Comparison of ENCODE assay signal across 12 cellular contexts in genomic region chr10:93757766-93758509, GRCh38. TPM values are rescaled to one million over a fixed set of nuclear protein-coding genes. Genes with fewer than 3 reads are reported as not detected.
DNase-seq lines count a peak whose midpoint lies in the region; ATAC-seq and TF ChIP-seq lines count a peak whose summit lies in the region.
"Had no signal": no experiment of that assay in that cellular context is flagged by ENCODE, and none has a peak within 500 bp of the region (broad histone marks: within the 10 kb centered on the region; RNA-seq: fewer than 3 reads in every experiment).

TSS of gene LGI1 (plus strand) at chr10:93757936. CDS start at chr10:93758145, 209 bp downstream.

- no peak for TF ChIP-seq POLR2A in ovary (IDR thresholded peaks at IDR 0.05)

- no peak for TF ChIP-seq EP300 in ovary (IDR thresholded peaks at IDR 0.05)

- H3K27me3 Mint-ChIP-seq in glutamatergic neuron (ENCODE audit: unreplicated experiment) = peaks cover 13% of the 10 kb centered on the region

- H3K27ac Mint-ChIP-seq in glutamatergic neuron (ENCODE audit: unreplicated experiment) = peak within 1 kb of the TSS; percentile 99

- H3K27me3 ChIP-seq in BE2C (no peaks in the 10 kb centered on the region), ovary (no peaks in the 10 kb centered on the region)
- H3K27me3 ChIP-seq: BLaER1, brain microvascular endothelial cell had no signal

- H3K4me1 Mint-ChIP-seq in glutamatergic neuron (ENCODE audit: low read depth, unreplicated experiment) = peaks cover 60% of the 10 kb centered on the region

- TF ChIP-seq CTCF in BE2C (IDR thresholded peaks at IDR 0.05; ENCODE audit: low read depth, low read length) (no peak), glutamatergic neuron (IDR thresholded peaks at IDR 0.05; ENCODE audit: partially characterized antibody, unreplicated experiment) (no peak), ovary (IDR thresholded peaks at IDR 0.05) (no peak)

- no peaks in the 10 kb centered on the region for H3K36me3 Mint-ChIP-seq in glutamatergic neuron (ENCODE audit: unreplicated experiment)

- H3K9me3 ChIP-seq in BE2C (no peaks in the 10 kb centered on the region), ovary (no peaks in the 10 kb centered on the region)
- H3K9me3 ChIP-seq: BLaER1 had no signal

- peak within 1 kb of the TSS; percentile 97 for H3K4me3 Mint-ChIP-seq in glutamatergic neuron (ENCODE audit: unreplicated experiment)

- 2 to 6% (median 2%) methylated on average over 17 of the region's 17 CpGs for WGBS in ovary, 3 donors

- peak within 1 kb of the TSS; percentile 21 for H3K4me3 ChIP-seq in BE2C (ENCODE audit: low read depth, low read length)
- H3K4me3 ChIP-seq in ovary = peak within 1 kb of the TSS; percentile 22
- H3K4me3 ChIP-seq: BLaER1 had no signal

- DNase-seq in BE2C = no peak
- peak; percentile 30 for DNase-seq in amniotic epithelial cell (ENCODE audit: low read depth)
- DNase-seq in glutamatergic neuron = peak; percentile 61
- no peak for DNase-seq in ovary
- no peak for DNase-seq in NCI-H1930 (lab: John Stamatoyannopoulos, UW)
- no peak for DNase-seq in HPDE6-E6E7 (ENCODE audit: extremely low spot score)
- DNase-seq in DMS 273 treated with DMSO at 0.1 percent for 48 hours (lab: John Stamatoyannopoulos, UW) = no peak
- DNase-seq: brain microvascular endothelial cell, KBM-7, NCI-H345 had no signal

- H3K36me3 ChIP-seq in BE2C (no peaks in the 10 kb centered on the region), ovary (no peaks in the 10 kb centered on the region)
- H3K36me3 ChIP-seq: BLaER1, brain microvascular endothelial cell had no signal

- intact Hi-C loops in ovary (cut with DNase I) = no loop called here

- ATAC-seq in HG03135 (IDR thresholded peaks at IDR 0.05; ENCODE audit: unreplicated experiment) = no peak

- H3K27ac ChIP-seq in ovary = no peak within 1 kb of the TSS
- H3K27ac ChIP-seq: BLaER1, brain microvascular endothelial cell had no signal

- peaks cover 31% of the 10 kb centered on the region for H3K9me3 Mint-ChIP-seq in glutamatergic neuron (ENCODE audit: unreplicated experiment)

- H3K4me1 ChIP-seq in BE2C (peaks cover 7% of the 10 kb centered on the region), ovary (ENCODE audit: insufficient read depth) (no peaks in the 10 kb centered on the region)
- H3K4me1 ChIP-seq: BLaER1 had no signal

RNA-seq across cellular contexts. Expression of gene LGI1, which starts in this region (rescaled TPM):
- polyA plus RNA-seq in BE2C (2012; ENCODE audit: insufficient read depth, insufficient read length, low read depth) = 0.79 TPM
- 174 TPM for total RNA-seq in glutamatergic neuron (ENCODE audit: unreplicated experiment)
- total RNA-seq in ovary = under 1 TPM in 1 of 7 donors, not detected in 6; 0.38 TPM
- polyA plus RNA-seq in ovary = 1 to 10 TPM in 1 of 2 donors, under 1 TPM in 1; 0.04 to 2.1 TPM

Comparison
In these comparisons a context has a peak if more than half of its experiments do, and no peak if none do; other contexts are left out.
1. RNA of gene LGI1 (total RNA-seq): 174 TPM in glutamatergic neuron (single experiment); 0.38 TPM in ovary; every median in the first group is over 100 times any median in the second.
2. DNase-seq: peak in amniotic epithelial cell (single experiment) and glutamatergic neuron (single experiment); none in BE2C (single experiment), ovary (0 of 5), NCI-H1930 (0 of 2), HPDE6-E6E7 (single experiment) and DMS 273 treated with DMSO at 0.1 percent for 48 hours (single experiment).